In the genomic region with DNA sequence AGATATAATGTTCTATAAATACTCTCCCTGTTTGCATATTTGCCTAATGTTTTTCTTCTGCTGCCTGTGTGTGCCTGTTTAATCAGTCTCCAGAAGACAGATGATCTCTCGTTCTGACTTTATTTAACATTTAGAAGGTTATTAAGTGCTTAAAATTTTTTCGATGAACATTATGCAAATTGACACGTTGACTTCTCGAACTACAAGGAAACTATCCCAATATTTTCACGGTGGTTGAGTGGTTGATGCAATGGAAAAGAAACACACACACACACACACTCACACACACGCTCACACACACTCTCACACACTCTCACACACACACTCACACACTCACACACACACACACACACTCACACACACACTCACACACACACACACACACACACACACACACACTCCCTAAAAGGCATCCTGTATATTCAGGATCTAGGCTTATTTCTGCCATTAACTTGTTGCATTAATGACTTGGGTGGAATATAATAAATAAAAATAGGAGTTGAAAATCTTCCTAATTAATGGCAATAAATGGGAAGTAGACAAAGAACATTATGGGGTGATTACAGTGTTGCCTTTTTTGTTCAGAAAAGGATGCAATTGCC, we compare ENCODE assay signal across 16 cellular contexts.
A peak's percentile ranks its signal among the peaks of the same experiment; 100 is the strongest.
DNase-seq lines count a peak whose midpoint lies in the region; ATAC-seq and TF ChIP-seq lines count a peak whose summit lies in the region.
"Had no signal": no experiment of that assay in that cellular context is flagged by ENCODE, and none has a peak within 500 bp of the region (broad histone marks: within the 10 kb centered on the region; RNA-seq: fewer than 3 reads in every experiment).

No MANE protein-coding gene starts in this region.

- no peaks in the 10 kb centered on the region for H3K9me2 ChIP-seq in DOHH2 (replicated peaks; ENCODE audit: control insufficient read depth, low read length)

- H3K9me3 Mint-ChIP-seq in chondrocyte (ENCODE audit: low read depth): no peaks in the 10 kb centered on the region
- H3K9me3 Mint-ChIP-seq: HFFc6 had no signal

- dilution Hi-C loops in IMR-90 (cut with HindIII; ENCODE audit: low sequenced_read_pairs, unreplicated experiment): no loop called here

- peaks cover 31 to 82% of the 10 kb centered on the region in 2 experiments for H3K79me1 ChIP-seq in IMR-90 (ENCODE audit: low read depth in 1 of 2, low read length in 2 of 2)

- DNase-seq in IMR-90 (no peak), chondrocyte (ENCODE audit: low spot score) (no peak), NCI-H1436 (lab: John Stamatoyannopoulos, UW) (no peak), activated gamma-delta T cell (lab: John Stamatoyannopoulos, UW) (no peak), breast epithelium (ENCODE audit: low spot score in 2 of 2) (no peak)
- DNase-seq: HFFc6, Kasumi-1, NCI-H1105 treated with DMSO at 0.1 percent for 48 hours, NCI-H1930, NCI-H2171, NCI-H510A, SIG-M5 had no signal

- H3K4me2 ChIP-seq in DOHH2 (ENCODE audit: low read length) (0 out of 2 replicates have a peak overlapping the region, but pooled peaks have one; percentile 13), IMR-90 (ENCODE audit: low read depth, low read length) (no peak overlapping the region; the same call in 1 of the 2 replicates)

- H4K20me1 ChIP-seq in DOHH2 (ENCODE audit: control insufficient read depth, insufficient read depth, low read depth, low read length) (no peaks in the 10 kb centered on the region), IMR-90 (ENCODE audit: insufficient read depth, low read length) (no peaks in the 10 kb centered on the region)

- H4K5ac ChIP-seq in IMR-90 (ENCODE audit: low read depth, low read length): peak overlapping the region; percentile 34; the same call in 1 of the 2 replicates

- peaks cover 32% of the 10 kb centered on the region for H3K4me1 ChIP-seq in DOHH2 (ENCODE audit: control insufficient read depth, low read length)
- H3K4me1 ChIP-seq in IMR-90 (ENCODE audit: control insufficient read depth, insufficient read depth, low read length): peaks cover 10% of the 10 kb centered on the region
- peaks cover 30% of the 10 kb centered on the region for H3K4me1 ChIP-seq in iPS-20b (ENCODE audit: insufficient read depth, low read length)
- no peaks in the 10 kb centered on the region for H3K4me1 ChIP-seq in breast epithelium

- H3K36me3 ChIP-seq in DOHH2 (ENCODE audit: control insufficient read depth, low read length) (no peaks in the 10 kb centered on the region), IMR-90 (ENCODE audit: control insufficient read depth, insufficient read depth, low read length) (no peaks in the 10 kb centered on the region), iPS-20b (ENCODE audit: insufficient read depth, low read depth, low read length) (no peaks in the 10 kb centered on the region), breast epithelium (no peaks in the 10 kb centered on the region)

- H3K9me1 ChIP-seq in IMR-90 (ENCODE audit: insufficient read depth, low read length): peaks cover 19% of the 10 kb centered on the region

- CTCF ChIA-PET in IMR-90 (lab: Yijun Ruan, JAX): no interaction called here

- TF ChIP-seq POLR2A in IMR-90 (IDR thresholded peaks at IDR 0.05; ENCODE audit: low read depth, low read length) (no peak), breast epithelium (IDR thresholded peaks at IDR 0.05) (no peak)

- peak overlapping the region; percentile 82; the same call in 1 of the 3 replicates for H2BK15ac ChIP-seq in IMR-90 (ENCODE audit: low read depth, low read length)

- peak overlapping the region; percentile 35 for H2BK5ac ChIP-seq in IMR-90 (ENCODE audit: low read depth, low read length, poor library complexity, severe bottlenecking)

- H3K36me3 Mint-ChIP-seq in chondrocyte (ENCODE audit: low read depth): peaks cover 2% of the 10 kb centered on the region

- peak overlapping the region; percentile 84; the same call in 1 of the 2 replicates for H3K14ac ChIP-seq in IMR-90 (replicated peaks; ENCODE audit: low read depth, low read length)

- H3K23ac ChIP-seq in IMR-90 (ENCODE audit: low read depth, low read length): no peak overlapping the region; the same call in 1 of the 2 replicates

- H3K9ac ChIP-seq in IMR-90 (ENCODE audit: low read depth, low read length) (no peak overlapping the region), iPS-20b (ENCODE audit: low read depth, low read length) (no peak overlapping the region; the same call in 1 of the 2 replicates)

- H2AFZ ChIP-seq in IMR-90 (replicated peaks; ENCODE audit: low read length, poor library complexity): no peak overlapping the region

- H3K27ac ChIP-seq in DOHH2 (ENCODE audit: low read depth, low read length) (no peak overlapping the region), IMR-90 (ENCODE audit: insufficient read depth, low read length) (no peak overlapping the region), iPS-20b (ENCODE audit: low read length) (peak overlapping the region; percentile 43), breast epithelium (no peak overlapping the region)
- H3K27ac ChIP-seq: C4-2B had no signal

- no peak overlapping the region; the same call in 1 of the 2 replicates for H4K91ac ChIP-seq in IMR-90 (ENCODE audit: insufficient read depth, low read depth, low read length)

- H2BK20ac ChIP-seq in IMR-90 (ENCODE audit: low read depth, low read length): no peak overlapping the region

- H3K79me2 ChIP-seq in DOHH2 (ENCODE audit: control insufficient read depth, low read length): no peaks in the 10 kb centered on the region

- no peaks in the 10 kb centered on the region for H3F3A ChIP-seq in DOHH2 (ENCODE audit: control insufficient read depth, insufficient read depth)

- H4K8ac ChIP-seq in IMR-90 (ENCODE audit: low read depth in 2 of 2, low read length in 2 of 2): peak overlapping the region in 1 of 2 experiments; percentile 59; a peak in 1 of 4 replicates

- H3K27me3 ChIP-seq in DOHH2 (ENCODE audit: control insufficient read depth, low read length) (peaks cover 28% of the 10 kb centered on the region), IMR-90 (ENCODE audit: control insufficient read depth, insufficient read depth, low read length) (no peaks in the 10 kb centered on the region), iPS-20b (ENCODE audit: insufficient read depth, low read length) (no peaks in the 10 kb centered on the region), breast epithelium (peaks cover 0 to 1% of the 10 kb centered on the region in 2 donors)

- H3K27me3 Mint-ChIP-seq in chondrocyte (ENCODE audit: low read depth): no peaks in the 10 kb centered on the region

- in situ Hi-C loops in IMR-90 (cut with MboI; ENCODE audit: low sequenced_read_pairs): no loop called here

- peak overlapping the region; percentile 67; the same call in 1 of the 2 replicates for H3K4ac ChIP-seq in IMR-90 (ENCODE audit: low read depth, low read length)

- no CpG with 5 or more reads among the region's 6 CpGs for WGBS in IMR-90 (ENCODE audit: extremely low coverage in 2 of 2, insufficient read length in 1 of 2), 2 experiments

- H2AK9ac ChIP-seq in IMR-90 (replicated peaks; ENCODE audit: low read depth, low read length, poor library complexity): no peak overlapping the region

- peak overlapping the region; percentile 61 for H3K27ac Mint-ChIP-seq in chondrocyte (ENCODE audit: unreplicated experiment)
- H3K27ac Mint-ChIP-seq: HFFc6 had no signal

- H3K56ac ChIP-seq in IMR-90 (ENCODE audit: extremely low read depth, insufficient read depth, low read length): no peak overlapping the region

- H2AK5ac ChIP-seq in IMR-90 (ENCODE audit: low read depth, low read length): peak overlapping the region; percentile 70; the same call in 1 of the 2 replicates

- H3K4me3 ChIP-seq in DOHH2 (ENCODE audit: low read length): no peak overlapping the region
- no peak overlapping the region for H3K4me3 ChIP-seq in IMR-90 (ENCODE audit: insufficient read depth, low read depth, low read length)
- H3K4me3 ChIP-seq in iPS-20b (ENCODE audit: low read length): no peak overlapping the region
- no peak overlapping the region for H3K4me3 ChIP-seq in breast epithelium

- H3K18ac ChIP-seq in IMR-90 (ENCODE audit: low read depth, low read length): no peak overlapping the region; the same call in 1 of the 2 replicates

- H2BK120ac ChIP-seq in IMR-90 (ENCODE audit: low read depth, low read length): no peak overlapping the region; the same call in 1 of the 2 replicates

- H3K4me1 Mint-ChIP-seq in chondrocyte (ENCODE audit: low read depth): peaks cover 33% of the 10 kb centered on the region

- ATAC-seq in IMR-90 (ENCODE audit: low read depth) (no peak), HG02571 (IDR thresholded peaks at IDR 0.05; ENCODE audit: unreplicated experiment) (no peak)

- intact Hi-C loops in IMR-90 (cut with micrococcal nuclease): no loop called here
- intact Hi-C loops in breast epithelium (cut with DNase I; ENCODE audit: low total_unique reads): no loop called here

- no peak for TF ChIP-seq RAD21 in IMR-90 (IDR thresholded peaks at IDR 0.05; ENCODE audit: low read length)

- H3K9me3 ChIP-seq in DOHH2 (ENCODE audit: control insufficient read depth, insufficient read depth, low read length) (no peaks in the 10 kb centered on the region), IMR-90 (ENCODE audit: control insufficient read depth, insufficient read depth, low read length) (no peaks in the 10 kb centered on the region), iPS-20b (ENCODE audit: insufficient read depth, low read depth, low read length) (no peaks in the 10 kb centered on the region), breast epithelium (no peaks in the 10 kb centered on the region)

- no TSS peak for BruUV-seq in IMR-90 (replicated peaks; lab: Mats Ljungman, UMichigan)

- TF ChIP-seq CTCF in DOHH2 (IDR thresholded peaks at IDR 0.05; ENCODE audit: low read depth, low read length, poor library complexity, severe bottlenecking) (no peak), IMR-90 (conservative IDR thresholded peaks at IDR 0.05; ENCODE audit: low read depth, low read length) (no peak), chondrocyte (IDR thresholded peaks at IDR 0.05) (no peak), breast epithelium (IDR thresholded peaks at IDR 0.05) (no peak)

- POLR2A ChIA-PET in IMR-90 (lab: Charles Lee; ENCODE audit: unreplicated experiment): no interaction called here

- H3K4me3 Mint-ChIP-seq in chondrocyte (ENCODE audit: unreplicated experiment): no peak overlapping the region

TF ChIP-seq in IMR-90, 13 proteins besides CTCF, POLR2A, EP300 and RAD21 (continues in another document):
- TF ChIP-seq RCOR1 (IDR thresholded peaks at IDR 0.05; ENCODE audit: insufficient replicate concordance, low read length) (no peak), RFX5 (IDR thresholded peaks at IDR 0.05; ENCODE audit: low read depth, low read length) (no peak), BHLHE40 (IDR thresholded peaks at IDR 0.05; ENCODE audit: low read depth, low read length) (no peak), CEBPB (IDR thresholded peaks at IDR 0.05; ENCODE audit: low read depth, low read length) (no peak), FOS (IDR thresholded peaks at IDR 0.05; ENCODE audit: low read depth, low read length) (no peak), SMC3 (IDR thresholded peaks at IDR 0.05; ENCODE audit: low read depth, low read length) (no peak)
